19 cellular contexts compared by ENCODE assay signal in genomic region chr2:33145459-33145858, GRCh38.
DNase-seq lines count a peak whose midpoint lies in the region; ATAC-seq, FAIRE-seq and TF ChIP-seq lines count a peak whose summit lies in the region.
"Had no signal": no experiment of that assay in that cellular context is flagged by ENCODE, and none has a peak within 500 bp of the region (broad histone marks: within the 10 kb centered on the region; RNA-seq: fewer than 3 reads in every experiment).

No MANE protein-coding gene starts in this region.

- H3K27me3 ChIP-seq in right atrium auricular region (no peaks in the 10 kb centered on the region), stomach smooth muscle (ENCODE audit: control insufficient read depth in 1 of 2, insufficient read depth in 2 of 2, low read length in 2 of 2) (no peaks in the 10 kb centered on the region)
- H3K27me3 ChIP-seq: BLaER1, spleen had no signal

- H3K9me3 ChIP-seq in right atrium auricular region (no peaks in the 10 kb centered on the region), stomach smooth muscle (ENCODE audit: control insufficient read depth in 2 of 2, low read length in 2 of 2) (no peaks in the 10 kb centered on the region)
- H3K9me3 ChIP-seq: BLaER1, spleen had no signal

- H3K36me3 ChIP-seq in right atrium auricular region (peaks cover 19% of the 10 kb centered on the region), stomach smooth muscle (ENCODE audit: control insufficient read depth in 2 of 2, insufficient read depth in 2 of 2, low read length in 2 of 2) (peaks cover 4 to 11% of the 10 kb centered on the region in 2 donors)
- H3K36me3 ChIP-seq: BLaER1, spleen had no signal

- H3K4me1 ChIP-seq in right atrium auricular region (peaks cover 0 to 61% of the 10 kb centered on the region in 2 donors), stomach smooth muscle (ENCODE audit: control insufficient read depth, insufficient read depth, low read length) (peaks cover 53% of the 10 kb centered on the region)
- H3K4me1 ChIP-seq: BLaER1, spleen had no signal

- H3K4me3 ChIP-seq in right atrium auricular region (no peak overlapping the region), stomach smooth muscle (ENCODE audit: low read length in 2 of 2) (peak overlapping the region in 1 of 2 donors; percentile 9)
- H3K4me3 ChIP-seq: BLaER1, spleen had no signal

- H3K27ac ChIP-seq in right atrium auricular region (peak overlapping the region; percentile 45 to 46), stomach smooth muscle (ENCODE audit: low read length) (peak overlapping the region; percentile 82)
- H3K27ac ChIP-seq: BLaER1, spleen had no signal

- DNase-seq in GM04504 (ENCODE audit: low read depth), result peak; percentile 52
- no peak for DNase-seq in right atrium auricular region (ENCODE audit: low spot score)
- no peak for DNase-seq in NCI-H2029 treated with DMSO at 0.1 percent for 48 hours (lab: John Stamatoyannopoulos, UW)
- DNase-seq: activated CD4-positive, alpha-beta memory T cell treated with anti-CD3 and anti-CD28 coated beads, Interleukin-2, amount 10 ng/mL, durations not matched to agents 7 days and 5 days; activated T-cell treated with anti-CD3 and anti-CD28 coated beads, Interleukin-2, amount 50 U/mL, for 72 hours; endodermal cell; islet precursor cell; Kasumi-1; NCI-H1436; NCI-H510A treated with DMSO at 0.1 percent for 48 hours; OCI-M1; spleen; stimulated activated naive CD4-positive, alpha-beta T cell treated with Interleukin-2 at 50 U/mL for 16 hours had no signal

- no peak for ATAC-seq in HG03045 (IDR thresholded peaks at IDR 0.05; ENCODE audit: unreplicated experiment)
- no peak for ATAC-seq in GM19351 (IDR thresholded peaks at IDR 0.05; ENCODE audit: unreplicated experiment)
- ATAC-seq in GM19467 (IDR thresholded peaks at IDR 0.05; ENCODE audit: unreplicated experiment), result no peak
- ATAC-seq: activated T-cell treated with anti-CD3 and anti-CD28 coated beads, Interleukin-2, amount 50 U/mL, for 72 hours had no signal

- peak; percentile 82 for FAIRE-seq in endometrium (lab: Jason Lieb, UNC)

- no peak for TF ChIP-seq CTCF in right atrium auricular region (IDR thresholded peaks at IDR 0.05)

- H3K9ac ChIP-seq in stomach smooth muscle (ENCODE audit: low read length in 2 of 2), result peak overlapping the region in 1 of 2 donors; percentile 34
- H3K9ac ChIP-seq: BLaER1 had no signal
